In genomic region chr18:49059028-49059670, GRCh38 we compare ENCODE assay signal across 12 cellular contexts.
DNase-seq lines count a peak whose midpoint lies in the region; ATAC-seq and TF ChIP-seq lines count a peak whose summit lies in the region.
"Had no signal": no experiment of that assay in that cellular context is flagged by ENCODE, and none has a peak within 500 bp of the region (broad histone marks: within the 10 kb centered on the region; RNA-seq: fewer than 3 reads in every experiment).

No MANE protein-coding gene starts in this region.

- no peak overlapping the region for H3K9ac ChIP-seq in smooth muscle cell (ENCODE audit: low read depth)

- peaks cover 17% of the 10 kb centered on the region for H3K4me1 ChIP-seq in smooth muscle cell (ENCODE audit: low read depth)

- DNase-seq in G401 (ENCODE audit: low spot score) (peak; percentile 40), HT-29 (ENCODE audit: low spot score) (peak; percentile 19), left lobe of liver (ENCODE audit: low spot score) (no peak), COLO829 (ENCODE audit: low spot score) (no peak), SKM-1 treated with dmso at 0.1 percent for 144 hours (lab: John Stamatoyannopoulos, UW; ENCODE audit: unreplicated experiment) (no peak), smooth muscle cell (lab: John Stamatoyannopoulos, UW; ENCODE audit: unreplicated experiment) (no peak)
- DNase-seq: activated CD8-positive, alpha-beta memory T cell treated with anti-CD3 and anti-CD28 coated beads, Interleukin-2, amount 50 U/mL, for 4 hours; amygdala; effector CD4-positive, alpha-beta T cell; NCI-H1694 had no signal

- no peaks in the 10 kb centered on the region for H3K9me3 ChIP-seq in smooth muscle cell (replicated peaks; ENCODE audit: low read depth)

- H4K20me1 ChIP-seq in smooth muscle cell (ENCODE audit: low read depth): no peaks in the 10 kb centered on the region

- no peak overlapping the region for H3K4me3 ChIP-seq in smooth muscle cell

- H3F3A ChIP-seq in smooth muscle cell (ENCODE audit: low read depth): peaks cover 13% of the 10 kb centered on the region

- H2AFZ ChIP-seq in smooth muscle cell (ENCODE audit: low read depth): no peak overlapping the region

- in situ Hi-C loops in G401 (cut with HindIII; ENCODE audit: low sequenced_read_pairs): no loop called here

- H3K36me3 ChIP-seq in smooth muscle cell (ENCODE audit: low read depth): no peaks in the 10 kb centered on the region

- WGBS in smooth muscle cell (ENCODE audit: low lambda C conversion rate): 68% methylated on average over 5 of the region's 5 CpGs

- no peak overlapping the region for H3K27ac ChIP-seq in VCaP
- no peak overlapping the region for H3K27ac ChIP-seq in smooth muscle cell (ENCODE audit: low read depth)

- peak; percentile 49; the same call in 1 of the 2 replicates for TF ChIP-seq CTCF in VCaP (conservative IDR thresholded peaks at IDR 0.05)
- no peak for TF ChIP-seq CTCF in smooth muscle cell (IDR thresholded peaks at IDR 0.05; ENCODE audit: borderline replicate concordance, insufficient read depth, poor library complexity, severe bottlenecking)

- peak; percentile 52 for ATAC-seq in left lobe of liver
- no peak for ATAC-seq in HG03175 (IDR thresholded peaks at IDR 0.05; ENCODE audit: unreplicated experiment)

- H3K27me3 ChIP-seq in smooth muscle cell (ENCODE audit: low read depth): no peaks in the 10 kb centered on the region

- no peaks in the 10 kb centered on the region for H3K79me2 ChIP-seq in smooth muscle cell (ENCODE audit: low read depth)

- no peak overlapping the region for H3K4me2 ChIP-seq in smooth muscle cell

Comparison
In these comparisons a context has a peak if more than half of its experiments do, and no peak if none do; other contexts are left out.
1. DNase-seq: peak in G401 (single experiment) and HT-29 (single experiment); none in left lobe of liver (single experiment), COLO829 (single experiment), SKM-1 treated with dmso at 0.1 percent for 144 hours (single experiment) and smooth muscle cell (single experiment).